8 cellular contexts compared by ENCODE assay signal in the genomic region with DNA sequence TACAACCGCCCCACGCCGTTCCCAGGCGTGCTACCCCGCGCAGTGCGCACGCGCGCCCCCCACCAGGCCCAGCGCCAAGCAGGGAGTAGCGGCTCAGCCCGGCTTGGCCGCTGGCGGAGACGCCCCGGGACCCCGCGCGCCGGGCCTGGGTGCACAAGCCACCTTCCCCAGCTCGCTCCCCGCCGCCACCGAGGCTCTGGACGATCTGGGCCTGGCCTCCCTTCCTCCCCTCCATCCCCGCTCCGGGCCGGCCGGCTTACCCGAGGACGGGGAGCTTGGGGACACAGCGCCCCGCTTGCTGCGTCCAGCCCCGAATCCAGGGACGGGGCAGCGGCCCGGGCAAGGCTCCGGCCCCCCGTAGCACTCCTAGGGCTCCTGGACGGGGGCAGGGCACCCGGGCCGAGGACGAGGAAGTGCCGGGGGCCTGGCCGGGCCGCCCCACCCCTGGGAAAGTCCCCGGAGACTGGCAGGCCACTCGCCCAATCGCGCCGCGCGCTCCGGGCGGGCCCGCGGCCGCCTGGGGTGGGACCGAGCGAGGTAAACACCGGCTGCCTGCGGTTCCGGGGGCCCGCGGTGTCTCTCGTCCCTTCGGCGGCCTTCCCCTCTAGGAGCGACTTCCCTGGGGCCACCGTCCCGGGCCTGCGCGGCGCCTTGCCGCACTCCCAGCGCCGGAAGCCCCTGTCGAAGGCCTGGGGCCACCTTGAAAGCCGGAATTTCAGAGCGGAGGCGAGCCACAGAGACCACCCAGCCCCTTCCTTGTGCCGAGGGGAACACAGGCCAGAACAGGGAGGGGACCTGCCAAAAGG. TPM values are rescaled to one million over a fixed set of nuclear protein-coding genes. Genes with fewer than 3 reads are reported as not detected.
DNase-seq lines count a peak whose midpoint lies in the region; ATAC-seq lines count a peak whose summit lies in the region.

Gene TNIP1 (minus strand): TSS at position 415 of the 806 bp plus-strand sequence. CDS start 15,939 bp downstream, outside the sequence.

- ATAC-seq in GM19395 (IDR thresholded peaks at IDR 0.05; ENCODE audit: unreplicated experiment) (peak; percentile 72), HG03521 (IDR thresholded peaks at IDR 0.05; ENCODE audit: unreplicated experiment) (peak; percentile 76)

- intact Hi-C loops in CD4-positive, alpha-beta memory T cell (cut with micrococcal nuclease) = loop anchor here (1.0 to 5.0 kb wide), 3 partner anchors 34 to 171 kb away; partner anchors contain the start of genes ANXA6 and GM2A

- H3K4me1 Mint-ChIP-seq in CD4-positive, alpha-beta memory T cell = peaks cover 69 to 94% (median 76%) of the 10 kb centered on the region in 4 donors

- H3K4me3 Mint-ChIP-seq in CD4-positive, alpha-beta memory T cell = peak within 1 kb of the TSS; percentile 88 to 98 (median 94)

- POLR2A ChIA-PET in CD4-positive, alpha-beta memory T cell (lab: Charles Lee; ENCODE audit: partially characterized antibody) = interaction anchor here (0.7 to 6.8 kb wide), 24 partner anchors 9 to 668 kb away, joined by 3 to 106 read pairs (median 4); partner anchors contain the start of genes ANXA6, CCDC69, CD74 and GM2A

- peaks cover 20 to 37% of the 10 kb centered on the region in 2 donors for H3K36me3 Mint-ChIP-seq in CD4-positive, alpha-beta memory T cell

- H3K36me3 ChIP-seq in CD4-positive, alpha-beta memory T cell (ENCODE audit: insufficient read depth, low read length) = peaks cover 13% of the 10 kb centered on the region

- H3K4me3 ChIP-seq in CD4-positive, alpha-beta memory T cell (ENCODE audit: low read length in 2 of 2) = peak within 1 kb of the TSS; percentile 61 to 87

- no peaks in the 10 kb centered on the region for H3K9me3 ChIP-seq in CD4-positive, alpha-beta memory T cell (ENCODE audit: control insufficient read depth in 1 of 2, low read length in 2 of 2)

- no peaks in the 10 kb centered on the region for H3K27me3 ChIP-seq in CD4-positive, alpha-beta memory T cell (ENCODE audit: insufficient read depth, low read length)

- peaks cover 0 to 5% (median 0%) of the 10 kb centered on the region in 8 donors for H3K9me3 Mint-ChIP-seq in CD4-positive, alpha-beta memory T cell

- peak within 1 kb of the TSS; percentile 99 for H3K27ac ChIP-seq in CD4-positive, alpha-beta memory T cell (ENCODE audit: low read depth, low read length)

- peak; percentile 91 to 97 (median 93) for DNase-seq in CD4-positive, alpha-beta memory T cell
- peak; percentile 93 for DNase-seq in NK-92 treated with Interleukin-12 subunit alpha and Interleukin-12 subunit beta, amount 100 ng/mL, for 24 hours (lab: John Stamatoyannopoulos, UW)
- DNase-seq in activated CD8-positive, alpha-beta memory T cell treated with anti-CD3 and anti-CD28 coated beads for 1 hour (ENCODE audit: extremely low read depth in 1 of 2, low read depth in 1 of 2) = peak; percentile 73 to 91
- DNase-seq in effector CD4-positive, alpha-beta T cell = peak; percentile 91
- peak; percentile 95 to 96 for DNase-seq in lung microvascular endothelial cell (ENCODE audit: low read depth in 2 of 2)
- peak; percentile 84 to 89 (median 88) for DNase-seq in stimulated activated CD4-positive, alpha-beta T cell treated with anti-CD3 and anti-CD28 coated beads, TNF-alpha, amount 100 ng/mL, for 48 hours (ENCODE audit: low read depth in 3 of 3)

- CTCF ChIA-PET in CD4-positive, alpha-beta memory T cell (lab: Charles Lee; ENCODE audit: partially characterized antibody) = interaction anchor here (1.5 to 7.4 kb wide), 8 partner anchors 12 to 68 kb away, joined by 4 to 80 read pairs (median 7); no protein-coding TSS in a partner anchor

- peak within 1 kb of the TSS; percentile 76 to 98 (median 96) for H3K27ac Mint-ChIP-seq in CD4-positive, alpha-beta memory T cell

- no peaks in the 10 kb centered on the region for H3K27me3 Mint-ChIP-seq in CD4-positive, alpha-beta memory T cell

- peaks cover 89% of the 10 kb centered on the region for H3K4me1 ChIP-seq in CD4-positive, alpha-beta memory T cell (ENCODE audit: insufficient read depth, low read length)

RNA-seq across cellular contexts. Expression of gene TNIP1, which starts in this region (rescaled TPM):
- total RNA-seq in CD4-positive, alpha-beta memory T cell = 100 to 1,000 TPM; 227 to 233 TPM
- polyA plus RNA-seq in CD4-positive, alpha-beta memory T cell = 10 to 100 TPM; 31.5 to 70.2 TPM
- total RNA-seq in lung microvascular endothelial cell = 60.8 and 77.6 TPM in 2 replicates

Comparison
In these comparisons a context has a peak if more than half of its experiments do, and no peak if none do; other contexts are left out.
1. Peak in every context shown above with its lines: DNase-seq, ATAC-seq, H3K4me3 ChIP-seq and H3K27ac ChIP-seq.